10 cellular contexts compared by ENCODE assay signal in the genomic region with DNA sequence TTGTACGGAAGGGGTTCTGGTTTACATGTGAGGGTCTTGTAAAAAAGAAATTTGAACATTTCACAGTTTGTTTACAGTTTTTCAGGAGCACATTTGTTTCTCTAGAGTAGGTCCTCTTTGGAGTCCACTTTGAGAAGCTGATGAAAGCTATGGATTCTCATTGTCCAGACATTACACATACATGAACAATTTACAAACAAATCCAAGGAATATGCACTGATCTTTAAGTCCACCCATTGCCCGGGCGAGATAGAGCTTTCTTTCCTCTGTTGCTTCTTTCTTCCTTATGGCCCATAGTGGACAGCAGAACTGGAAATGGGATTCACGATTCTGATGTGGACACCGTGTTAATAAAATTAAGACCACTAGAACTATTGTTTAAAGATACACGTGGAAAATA. TPM values are rescaled to one million over a fixed set of nuclear protein-coding genes. Genes with fewer than 3 reads are reported as not detected.
DNase-seq lines count a peak whose midpoint lies in the region; ATAC-seq and TF ChIP-seq lines count a peak whose summit lies in the region.
"Had no signal": no experiment of that assay in that cellular context is flagged by ENCODE, and none has a peak within 500 bp of the region (broad histone marks: within the 10 kb centered on the region; RNA-seq: fewer than 3 reads in every experiment).

No MANE protein-coding gene starts in this region.

- H3K27ac Mint-ChIP-seq in activated naive CD8-positive, alpha-beta T cell treated with anti-CD3 and anti-CD28 coated beads for 36 hours, result peak overlapping the region; percentile 64

- no peak for DNase-seq in heart right ventricle
- DNase-seq in left ventricle myocardium superior, result no peak
- no peak for DNase-seq in activated naive CD8-positive, alpha-beta T cell treated with anti-CD3 and anti-CD28 coated beads for 36 hours
- no peak for DNase-seq in left lung
- DNase-seq in upper lobe of right lung, result no peak
- no peak for DNase-seq in effector CD8-positive, alpha-beta T cell (lab: John Stamatoyannopoulos, UW)
- DNase-seq in iPS-NIHi11 (ENCODE audit: low spot score), result no peak
- DNase-seq in RPMI8226, result no peak

- intact Hi-C loops in heart right ventricle (cut with DNase I), result loop anchor here in 2 of 10 donors (5.0 to 10.0 kb wide), 4 partner anchors 53 to 125 kb away; partner anchors contain the start of genes ACE (in 1 of the 2) and TACO1 (in 1 of the 2)
- intact Hi-C loops in left ventricle myocardium superior (cut with micrococcal nuclease), result no loop called here
- intact Hi-C loops in left lung (cut with DNase I), result no loop called here
- intact Hi-C loops in upper lobe of right lung (cut with DNase I), result no loop called here

- H3K27me3 ChIP-seq in heart right ventricle, result no peaks in the 10 kb centered on the region
- no peaks in the 10 kb centered on the region for H3K27me3 ChIP-seq in left lung
- H3K27me3 ChIP-seq in upper lobe of right lung, result no peaks in the 10 kb centered on the region

- TF ChIP-seq CTCF in heart right ventricle (IDR thresholded peaks at IDR 0.05) (no peak), left lung (IDR thresholded peaks at IDR 0.05) (no peak), upper lobe of right lung (IDR thresholded peaks at IDR 0.05) (no peak)

- H3K9me3 ChIP-seq in heart right ventricle (peaks cover 0 to 2% (median 0%) of the 10 kb centered on the region in 11 donors), left lung (no peaks in the 10 kb centered on the region), upper lobe of right lung (no peaks in the 10 kb centered on the region)

- no peak overlapping the region for H3K27ac ChIP-seq in heart right ventricle
- H3K27ac ChIP-seq in left lung, result peak overlapping the region in 1 of 2 donors; percentile 97
- H3K27ac ChIP-seq in upper lobe of right lung, result peak overlapping the region; percentile 2

- no peak for ATAC-seq in heart right ventricle
- ATAC-seq in left ventricle myocardium superior, result no peak
- ATAC-seq in left lung, result no peak
- ATAC-seq in upper lobe of right lung, result no peak

- peaks cover 6 to 64% (median 56%) of the 10 kb centered on the region in 9 donors for H3K4me1 ChIP-seq in heart right ventricle
- H3K4me1 ChIP-seq in left lung, result peaks cover 27 to 69% of the 10 kb centered on the region in 2 donors
- H3K4me1 ChIP-seq in upper lobe of right lung, result peaks cover 47% of the 10 kb centered on the region

- H3K9me3 Mint-ChIP-seq in activated naive CD8-positive, alpha-beta T cell treated with anti-CD3 and anti-CD28 coated beads for 36 hours, result no peaks in the 10 kb centered on the region

- 53 to 60% methylated on average over 6 of the region's 6 CpGs for WGBS in heart right ventricle, 2 donors

- H3K36me3 Mint-ChIP-seq in activated naive CD8-positive, alpha-beta T cell treated with anti-CD3 and anti-CD28 coated beads for 36 hours, result peaks cover 25% of the 10 kb centered on the region

- peak overlapping the region in 7 of 10 donors; percentile 91 to 100 (median 97) for H3K4me3 ChIP-seq in heart right ventricle
- peak overlapping the region; percentile 89 to 99 for H3K4me3 ChIP-seq in left lung
- peak overlapping the region; percentile 99 for H3K4me3 ChIP-seq in upper lobe of right lung
- H3K4me3 ChIP-seq: lung had no signal

- H3K4me3 Mint-ChIP-seq in activated naive CD8-positive, alpha-beta T cell treated with anti-CD3 and anti-CD28 coated beads for 36 hours, result peak overlapping the region; percentile 96

- H3K36me3 ChIP-seq in heart right ventricle (peaks cover 0 to 8% (median 0%) of the 10 kb centered on the region in 9 donors), left lung (no peaks in the 10 kb centered on the region), upper lobe of right lung (no peaks in the 10 kb centered on the region)

- H3K27me3 Mint-ChIP-seq in activated naive CD8-positive, alpha-beta T cell treated with anti-CD3 and anti-CD28 coated beads for 36 hours, result no peaks in the 10 kb centered on the region

- peaks cover 53% of the 10 kb centered on the region for H3K4me1 Mint-ChIP-seq in activated naive CD8-positive, alpha-beta T cell treated with anti-CD3 and anti-CD28 coated beads for 36 hours

RNA-seq across cellular contexts. Expression of gene DCAF7, which starts 1.9 kb away (rescaled TPM):
- 10 to 100 TPM; 35.2 to 60.7 (median 42.8) TPM for total RNA-seq in heart right ventricle
- 10 to 100 TPM; 10.2 to 16.9 TPM for polyA plus RNA-seq in heart right ventricle
- total RNA-seq in left ventricle myocardium superior, result 45.0 TPM
- total RNA-seq in activated naive CD8-positive, alpha-beta T cell treated with anti-CD3 and anti-CD28 coated beads for 36 hours, result 10 to 100 TPM; 92.1 to 95.1 TPM
- total RNA-seq in left lung, result 10 to 100 TPM; 83.7 to 86.0 TPM
- total RNA-seq in upper lobe of right lung, result 79.9 TPM

RNA-seq across cellular contexts. Expression of gene KCNH6, which starts 29.1 kb away (rescaled TPM):
- total RNA-seq in heart right ventricle, result under 1 TPM in 1 of 10 donors, not detected in 9; 0.11 TPM
- not detected for polyA plus RNA-seq in heart right ventricle
- not detected for total RNA-seq in left ventricle myocardium superior
- total RNA-seq in activated naive CD8-positive, alpha-beta T cell treated with anti-CD3 and anti-CD28 coated beads for 36 hours, result not detected
- total RNA-seq in left lung, result under 1 TPM; 0.41 to 0.71 TPM
- total RNA-seq in upper lobe of right lung, result not detected
- total RNA-seq: Daoy had no signal

RNA-seq across cellular contexts. Expression of gene TACO1, which starts 48.5 kb away (rescaled TPM):
- total RNA-seq in heart right ventricle, result 10 to 100 TPM; 37.2 to 51.4 (median 45.2) TPM
- polyA plus RNA-seq in heart right ventricle, result 10 to 100 TPM; 33.1 to 52.3 TPM
- 45.5 TPM for total RNA-seq in left ventricle myocardium superior
- 10 to 100 TPM; 38.3 to 39.6 TPM for total RNA-seq in activated naive CD8-positive, alpha-beta T cell treated with anti-CD3 and anti-CD28 coated beads for 36 hours
- 10 to 100 TPM; 18.2 to 18.5 TPM for total RNA-seq in left lung
- 16.1 TPM for total RNA-seq in upper lobe of right lung
